Comparison of ENCODE assay signal across 18 cellular contexts in the genomic region with DNA sequence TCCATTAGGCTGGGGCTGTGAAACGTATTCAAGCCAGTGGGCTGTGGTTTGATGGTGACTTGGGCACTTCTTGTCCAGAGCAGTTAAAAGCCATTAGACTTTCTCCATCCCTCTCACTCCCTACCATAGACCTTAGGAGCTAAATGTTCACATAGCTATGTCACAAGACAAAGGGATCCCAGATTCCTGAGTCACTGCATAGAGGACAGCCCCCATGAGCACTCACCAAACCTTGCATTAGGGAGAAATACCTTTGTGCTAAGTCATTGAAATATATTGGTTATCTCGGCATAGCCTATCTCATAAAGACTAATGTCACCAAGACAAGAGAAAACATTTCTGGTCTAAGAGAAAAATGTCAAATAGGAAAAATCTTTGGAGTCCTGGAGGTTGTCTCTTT.
A peak's percentile ranks its signal among the peaks of the same experiment; 100 is the strongest.
DNase-seq lines count a peak whose midpoint lies in the region; TF ChIP-seq lines count a peak whose summit lies in the region.
"Had no signal": no experiment of that assay in that cellular context is flagged by ENCODE, and none has a peak within 500 bp of the region (broad histone marks: within the 10 kb centered on the region; RNA-seq: fewer than 3 reads in every experiment).

No MANE protein-coding gene starts in this region.

- TF ChIP-seq CTCF in HFFc6 (IDR thresholded peaks at IDR 0.05) (no peak), ascending aorta (IDR thresholded peaks at IDR 0.05) (no peak), lower leg skin (IDR thresholded peaks at IDR 0.05) (no peak)

- H3K9me3 Mint-ChIP-seq in HFFc6 (no peaks in the 10 kb centered on the region), immature natural killer cell (no peaks in the 10 kb centered on the region)

- no peaks in the 10 kb centered on the region for H3K4me1 ChIP-seq in adipocyte (ENCODE audit: control insufficient read depth, insufficient read depth, low read length)
- no peaks in the 10 kb centered on the region for H3K4me1 ChIP-seq in ascending aorta
- H3K4me1 ChIP-seq: gastrocnemius medialis, Peyer's patch, upper lobe of left lung had no signal

- H3K27ac Mint-ChIP-seq in HFFc6 (no peak overlapping the region), immature natural killer cell (no peak overlapping the region)

- WGBS in lower leg skin, 2 donors = 62 to 70% methylated on average over 2 of the region's 2 CpGs

- H3K9ac ChIP-seq in adipocyte (ENCODE audit: low read length) = no peak overlapping the region

- H3K36me3 Mint-ChIP-seq in HFFc6 (ENCODE audit: low read depth) (no peaks in the 10 kb centered on the region), immature natural killer cell (no peaks in the 10 kb centered on the region)

- H3K36me3 ChIP-seq in adipocyte (ENCODE audit: control insufficient read depth, insufficient read depth, low read length, severe bottlenecking) (no peaks in the 10 kb centered on the region), ascending aorta (no peaks in the 10 kb centered on the region)
- H3K36me3 ChIP-seq: gastrocnemius medialis, Peyer's patch, upper lobe of left lung had no signal

- H3K4me3 Mint-ChIP-seq in HFFc6 (no peak overlapping the region), immature natural killer cell (no peak overlapping the region)

- H3K9me3 ChIP-seq in adipocyte (ENCODE audit: control insufficient read depth, low read length) (no peaks in the 10 kb centered on the region), ascending aorta (no peaks in the 10 kb centered on the region)
- H3K9me3 ChIP-seq: gastrocnemius medialis, Peyer's patch, upper lobe of left lung had no signal

- intact Hi-C loops in ascending aorta (cut with DNase I) = no loop called here
- intact Hi-C loops in lower leg skin (cut with DNase I; ENCODE audit: low total_unique reads) = no loop called here

- no peak overlapping the region for H3K4me3 ChIP-seq in adipocyte (ENCODE audit: low read length)
- H3K4me3 ChIP-seq in ascending aorta = no peak overlapping the region
- H3K4me3 ChIP-seq in lower leg skin (ENCODE audit: low read depth, poor library complexity, severe bottlenecking) = no peak overlapping the region
- H3K4me3 ChIP-seq: gastrocnemius medialis, Peyer's patch, skin epidermis, upper lobe of left lung had no signal

- H3K4me1 Mint-ChIP-seq in HFFc6 (ENCODE audit: low read depth) = peaks cover 21% of the 10 kb centered on the region
- no peaks in the 10 kb centered on the region for H3K4me1 Mint-ChIP-seq in immature natural killer cell

- TF ChIP-seq POLR2A in lower leg skin (IDR thresholded peaks at IDR 0.05) = no peak

- DNase-seq in AG08395 (ENCODE audit: low spot score) = peak; percentile 86
- peak; percentile 70 for DNase-seq in HFFc6
- DNase-seq in adipocyte (ENCODE audit: low read depth) = peak; percentile 22
- peak; percentile 14 for DNase-seq in iPS-NIHi7 (ENCODE audit: extremely low spot score)
- no peak for DNase-seq in immature natural killer cell
- DNase-seq in ascending aorta (ENCODE audit: low spot score in 2 of 2) = no peak
- no peak for DNase-seq in lower leg skin (ENCODE audit: low spot score in 2 of 2)
- DNase-seq in RPMI8226 = no peak
- DNase-seq: activated effector memory CD4-positive, alpha-beta T cell treated with anti-CD3 and anti-CD28 coated beads, Interleukin-2, amount 50 U/mL, for 16 hours; effector CD8-positive, alpha-beta T cell; gastrocnemius medialis; Kasumi-1; NCI-H526; Peyer's patch; stimulated activated naive CD4-positive, alpha-beta T cell; T-helper 1 cell; upper lobe of left lung had no signal

- H3K27me3 ChIP-seq in adipocyte (replicated peaks; ENCODE audit: control insufficient read depth, insufficient read depth, low read length) (no peaks in the 10 kb centered on the region), ascending aorta (no peaks in the 10 kb centered on the region)
- H3K27me3 ChIP-seq: gastrocnemius medialis, Peyer's patch, upper lobe of left lung had no signal

- no peak overlapping the region for H3K27ac ChIP-seq in ascending aorta
- H3K27ac ChIP-seq: gastrocnemius medialis, Peyer's patch, skin epidermis, upper lobe of left lung had no signal

- H3K27me3 Mint-ChIP-seq in HFFc6 (ENCODE audit: insufficient read depth) (peaks cover 6% of the 10 kb centered on the region), immature natural killer cell (ENCODE audit: low read depth in 3 of 3) (peaks cover 0 to 6% (median 2%) of the 10 kb centered on the region in 3 donors)

Comparison
In these comparisons a context has a peak if more than half of its experiments do, and no peak if none do; other contexts are left out.
1. DNase-seq: peak in AG08395 (single experiment), HFFc6 (single experiment), adipocyte (single experiment) and iPS-NIHi7 (single experiment); none in immature natural killer cell (0 of 3), ascending aorta (0 of 2), lower leg skin (0 of 2) and RPMI8226 (single experiment).